In genomic region chr6:111600588-111601440, GRCh38 we compare ENCODE assay signal across 1 cellular context.
TF ChIP-seq lines count a peak whose summit lies in the region.

No MANE protein-coding gene starts in this region.

TF ChIP-seq in SK-N-SH, 30 proteins besides CTCF, POLR2A, EP300 and RAD21 (continued from another document):
- no peak for TF ChIP-seq MAX (IDR thresholded peaks at IDR 0.05; ENCODE audit: low read depth)
- TF ChIP-seq IRF3 (IDR thresholded peaks at IDR 0.05; ENCODE audit: low read depth, low read length) = no peak
TF ChIP-seq in SK-N-SH: peak in this region for 0.
